ENCODE assay signal across 9 cellular contexts in the genomic region with DNA sequence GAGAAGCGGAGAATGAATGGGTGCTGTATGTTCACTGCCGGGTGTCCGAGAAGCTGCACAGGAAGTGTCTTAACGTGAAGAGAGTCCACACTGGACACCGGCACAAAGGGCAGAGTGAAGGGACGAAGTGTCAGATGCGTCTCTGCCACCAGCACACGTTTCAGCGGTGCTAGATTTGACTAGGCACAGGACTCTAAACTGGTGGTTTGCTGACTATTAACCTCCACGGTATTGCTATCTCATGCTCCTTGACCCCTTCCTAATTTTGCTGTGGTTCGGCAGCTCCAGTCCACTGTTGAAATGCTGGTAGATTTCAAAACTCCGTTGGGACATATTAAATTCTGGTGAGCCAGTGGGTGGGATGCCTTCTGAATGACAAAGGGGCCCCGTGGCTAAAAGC. TPM values are rescaled to one million over a fixed set of nuclear protein-coding genes. Genes with fewer than 3 reads are reported as not detected.
"Had no signal": no experiment of that assay in that cellular context is flagged by ENCODE, and none has a peak within 500 bp of the region (broad histone marks: within the 10 kb centered on the region; RNA-seq: fewer than 3 reads in every experiment).

No MANE protein-coding gene starts in this region.

RNA-seq across cellular contexts. Expression of a gene that starts 13.3 kb away (rescaled TPM):
- total RNA-seq: activated CD4-positive, alpha-beta memory T cell treated with anti-CD3 and anti-CD28 coated beads, Interleukin-2, amount 10 ng/mL, durations not matched to agents 7 days and 5 days; activated naive CD8-positive, alpha-beta T cell treated with anti-CD3 and anti-CD28 coated beads for 36 hours; activated T-cell treated with anti-CD3 and anti-CD28 coated beads, Interleukin-2, amount 50 U/mL, for 72 hours; activated T-helper 17 cell treated with anti-CD3 and anti-CD28 coated beads, Interleukin-2, amount 50 U/mL, for 72 hours; NCI-H460; RPMI7951; SJCRH30; T-helper 1 cell treated with Interleukin-12 subunit alpha and Interleukin-12 subunit beta and Interleukin-4 antibody, amounts not matched to agents 30 ng/mL and 1 ng/mL, for 36 hours; T-helper 2 cell treated with Interferon-gamma antibody and Interleukin-4, amounts not matched to agents 100 ng/mL and 5 ng/mL, for 36 hours had no signal
